8 cellular contexts compared by ENCODE assay signal in genomic region chr10:80855348-80855971, GRCh38.
DNase-seq lines count a peak whose midpoint lies in the region; ATAC-seq and TF ChIP-seq lines count a peak whose summit lies in the region.

No MANE protein-coding gene starts in this region.

- TF ChIP-seq POLR2A in esophagus squamous epithelium (IDR thresholded peaks at IDR 0.05) = no peak
- no peak for TF ChIP-seq POLR2A in ovary (IDR thresholded peaks at IDR 0.05)

- peak; percentile 75 for ATAC-seq in GM19025 (IDR thresholded peaks at IDR 0.05; ENCODE audit: low read depth, unreplicated experiment)

- TF ChIP-seq CTCF in esophagus squamous epithelium (IDR thresholded peaks at IDR 0.05) (peak in 4 of 6 experiments; percentile 14 to 41 (median 24)), ovary (IDR thresholded peaks at IDR 0.05) (no peak)

- H3K27me3 ChIP-seq in esophagus squamous epithelium = no peaks in the 10 kb centered on the region
- no peaks in the 10 kb centered on the region for H3K27me3 ChIP-seq in ovary

- H3K36me3 ChIP-seq in esophagus squamous epithelium = no peaks in the 10 kb centered on the region
- H3K36me3 ChIP-seq in ovary = no peaks in the 10 kb centered on the region

- H3K4me1 ChIP-seq in esophagus squamous epithelium = no peaks in the 10 kb centered on the region
- H3K4me1 ChIP-seq in ovary (ENCODE audit: insufficient read depth) = no peaks in the 10 kb centered on the region

- no peak for TF ChIP-seq EP300 in ovary (IDR thresholded peaks at IDR 0.05)

- in situ Hi-C loops in ACHN (cut with HindIII; ENCODE audit: low pct_ligation_motif_present, low pct_unique_long_range_greater_than_20kb, low sequenced_read_pairs) = no loop called here

- DNase-seq in ACHN (peak; percentile 11), HuH-7.5 (ENCODE audit: low spot score) (peak; percentile 21), esophagus squamous epithelium (lab: John Stamatoyannopoulos, UW) (no peak), ovary (no peak), OCI-M2 (lab: John Stamatoyannopoulos, UW; ENCODE audit: unreplicated experiment) (no peak)
- DNase-seq in stimulated activated CD4-positive, alpha-beta T cell treated with anti-CD3 and anti-CD28 coated beads, Interleukin-4, amount 100 ng/mL, for 1 hour = no peak
- no peak for DNase-seq in activated naive CD4-positive, alpha-beta T cell (lab: John Stamatoyannopoulos, UW)

- no peak overlapping the region for H3K27ac ChIP-seq in esophagus squamous epithelium
- H3K27ac ChIP-seq in ovary = no peak overlapping the region

- WGBS in esophagus squamous epithelium, 2 donors = 48 to 69% methylated on average over 5 of the region's 5 CpGs
- 48 to 60% (median 49%) methylated on average over 5 of the region's 5 CpGs for WGBS in ovary, 3 donors

- H3K4me3 ChIP-seq in esophagus squamous epithelium (no peak overlapping the region), ovary (no peak overlapping the region)

- intact Hi-C loops in esophagus squamous epithelium (cut with DNase I) (no loop called here), ovary (cut with DNase I) (no loop called here)

- H3K9me3 ChIP-seq in esophagus squamous epithelium = no peaks in the 10 kb centered on the region
- H3K9me3 ChIP-seq in ovary = no peaks in the 10 kb centered on the region

Comparison
In these comparisons a context has a peak if more than half of its experiments do, and no peak if none do; other contexts are left out.
1. DNase-seq: peak in ACHN (single experiment) and HuH-7.5 (single experiment); none in esophagus squamous epithelium (single experiment), stimulated activated CD4-positive, alpha-beta T cell treated with anti-CD3 and anti-CD28 coated beads, Interleukin-4, amount 100 ng/mL, for 1 hour (single experiment), ovary (0 of 5), activated naive CD4-positive, alpha-beta T cell (0 of 4) and OCI-M2 (single experiment).
2. CTCF ChIP-seq: peak in esophagus squamous epithelium (4 of 6); none in ovary (0 of 3).